Comparison of ENCODE assay signal across 8 cellular contexts in genomic region chr6:28981833-28982475, GRCh38. TPM values are rescaled to one million over a fixed set of nuclear protein-coding genes. Genes with fewer than 3 reads are reported as not detected.
DNase-seq lines count a peak whose midpoint lies in the region; ATAC-seq, FAIRE-seq and TF ChIP-seq lines count a peak whose summit lies in the region.

No MANE protein-coding gene starts in this region.

- H3K36me3 ChIP-seq in spleen, result no peaks in the 10 kb centered on the region

- TF ChIP-seq CTCF in spleen (IDR thresholded peaks at IDR 0.05 in 8 of 11, conservative IDR thresholded peaks at IDR 0.05 in 3 of 11), result peak in 7 of 11 experiments; percentile 15 to 50 (median 33)

- intact Hi-C loops in spleen (cut with DNase I; ENCODE audit: low total_unique reads), result loop anchor here (5.0 kb wide), 1 partner anchor 35 kb away; no protein-coding TSS in a partner anchor

- ATAC-seq in HG03025 (IDR thresholded peaks at IDR 0.05; ENCODE audit: low FRiP score, unreplicated experiment) (peak; percentile 52), HG03521 (IDR thresholded peaks at IDR 0.05; ENCODE audit: unreplicated experiment) (no peak)

- peaks cover 0 to 41% (median 7%) of the 10 kb centered on the region in 7 donors for H3K27me3 ChIP-seq in spleen (replicated peaks in 1 of 7)

- 0% methylated on average over 23 of the region's 23 CpGs for WGBS in spleen, 5 donors

- H3K27ac ChIP-seq in spleen, result peak overlapping the region; percentile 45 to 82 (median 78)

- DNase-seq in NCI-H2196 treated with DMSO at 0.1 percent for 48 hours (lab: John Stamatoyannopoulos, UW; ENCODE audit: unreplicated experiment) (peak; percentile 54), spleen (peak; percentile 77)
- DNase-seq in activated CD4-positive, CD25-positive, alpha-beta regulatory T cell (lab: John Stamatoyannopoulos, UW), result peak in 3 of 4 experiments; percentile 28 to 73 (median 50)
- peak; percentile 84 for DNase-seq in central memory CD4-positive, alpha-beta T cell

- no peaks in the 10 kb centered on the region for H3K9me3 ChIP-seq in spleen

- H3K4me1 ChIP-seq in spleen, result peaks cover 0 to 62% (median 35%) of the 10 kb centered on the region in 6 donors

- peak in 1 of 3 donors; percentile 16 for TF ChIP-seq POLR2A in spleen (IDR thresholded peaks at IDR 0.05)

- H3K4me3 ChIP-seq in GM08714 (ENCODE audit: low read length) (peak overlapping the region; percentile 100), spleen (peak overlapping the region; percentile 56 to 77 (median 66))

- peak; percentile 13 for FAIRE-seq in islet of Langerhans (lab: Jason Lieb, UNC)

RNA-seq across cellular contexts. Expression of gene ZNF311, which starts 23.2 kb away (rescaled TPM):
- total RNA-seq in spleen, result 1 to 10 TPM in 4 of 7 donors, under 1 TPM in 3; 0.51 to 2.4 (median 1.1) TPM
- polyA plus RNA-seq in spleen, result under 1 TPM; 0.36 to 0.86 (median 0.63) TPM

RNA-seq across cellular contexts. Expression of gene TRIM27, which starts 58.2 kb away (rescaled TPM):
- 10 to 100 TPM; 61.8 to 92.0 (median 67.8) TPM for total RNA-seq in spleen
- 10 to 100 TPM; 45.2 to 61.7 (median 57.2) TPM for polyA plus RNA-seq in spleen
